Comparison of ENCODE assay signal across 20 cellular contexts in genomic region chr15:66753687-66754377, GRCh38. TPM values are rescaled to one million over a fixed set of nuclear protein-coding genes. Genes with fewer than 3 reads are reported as not detected.
DNase-seq lines count a peak whose midpoint lies in the region; ATAC-seq, FAIRE-seq and TF ChIP-seq lines count a peak whose summit lies in the region.
"Had no signal": no experiment of that assay in that cellular context is flagged by ENCODE, and none has a peak within 500 bp of the region (broad histone marks: within the 10 kb centered on the region; RNA-seq: fewer than 3 reads in every experiment).

No MANE protein-coding gene starts in this region.

- no peak overlapping the region for H3K56ac ChIP-seq in H1 (replicated peaks; ENCODE audit: insufficient read length, low read depth, low read length)

- H3K27ac ChIP-seq in right lobe of liver, result no peak overlapping the region
- H3K27ac ChIP-seq in HepG2 (ENCODE audit: extremely low read length, insufficient read depth, low read length), result no peak overlapping the region
- H3K27ac ChIP-seq in H1 (ENCODE audit: low read depth, low read length), result no peak overlapping the region
- H3K27ac ChIP-seq in esophagus muscularis mucosa (replicated peaks in 1 of 4), result no peak overlapping the region

- peak overlapping the region; percentile 51; the same call in 1 of the 2 replicates for H4K8ac ChIP-seq in H1 (ENCODE audit: extremely low read depth, insufficient read depth, low read length)

- TF ChIP-seq POLR2A in right lobe of liver (IDR thresholded peaks at IDR 0.05), result no peak
- TF ChIP-seq POLR2A in HepG2 (IDR thresholded peaks at IDR 0.05; ENCODE audit: insufficient read depth in 1 of 2, low read depth in 2 of 2, low read length in 2 of 2), result no peak
- TF ChIP-seq POLR2A in H1 (IDR thresholded peaks at IDR 0.05; ENCODE audit: control extremely low read depth in 1 of 2, low read depth in 2 of 2, low read length in 2 of 2), result no peak
- no peak for TF ChIP-seq POLR2A in esophagus muscularis mucosa (IDR thresholded peaks at IDR 0.05; ENCODE audit: low read depth)

- H2BK120ac ChIP-seq in H1 (replicated peaks; ENCODE audit: low read depth, low read length), result no peak overlapping the region

- H3K4me2 ChIP-seq in HepG2 (ENCODE audit: low read depth, low read length) (no peak overlapping the region), H1 (ENCODE audit: insufficient read depth in 1 of 2, low read depth in 2 of 2, low read length in 2 of 2) (no peak overlapping the region)

- H2BK12ac ChIP-seq in H1 (ENCODE audit: low read depth, low read length), result 0 out of 2 replicates have a peak overlapping the region, but pooled peaks have one; percentile 12

- no peaks in the 10 kb centered on the region; the same call in 1 of the 2 replicates for H3K23me2 ChIP-seq in H1 (ENCODE audit: low read depth, low read length)

- H2BK20ac ChIP-seq in H1 (ENCODE audit: low read length), result no peak overlapping the region

- CTCF ChIA-PET in HepG2 (lab: Yijun Ruan, JAX; ENCODE audit: low intra/inter-chr PET ratio, low total read pairs) (no interaction called here), H1 (lab: Charles Lee; ENCODE audit: partially characterized antibody) (interaction anchor here (0.7 to 1.5 kb wide), 3 partner anchors 15 to 97 kb away, joined by 3 to 6 read pairs (median 4); no protein-coding TSS in a partner anchor)
- CTCF ChIA-PET in activated naive CD4-positive, alpha-beta T cell treated with anti-CD3 and anti-CD28 coated beads, Interleukin-2, amount 10 ng/mL, durations not matched to agents 7 days and 5 days (lab: Charles Lee), result interaction anchor here (0.9 kb wide), 1 partner anchor 62 kb away, joined by 3 read pairs; no protein-coding TSS in a partner anchor

- no peaks in the 10 kb centered on the region for H3K9me3 Mint-ChIP-seq in osteocyte (ENCODE audit: unreplicated experiment)
- peaks cover 6% of the 10 kb centered on the region for H3K9me3 Mint-ChIP-seq in activated naive CD4-positive, alpha-beta T cell treated with anti-CD3 and anti-CD28 coated beads, Interleukin-2, amount 10 ng/mL, durations not matched to agents 7 days and 5 days

- no peaks in the 10 kb centered on the region for H3K9me3 ChIP-seq in right lobe of liver
- H3K9me3 ChIP-seq in HepG2 (ENCODE audit: low read length), result peaks cover 10% of the 10 kb centered on the region
- peaks cover 0 to 5% of the 10 kb centered on the region in 2 experiments; a peak in 2 of 4 replicates for H3K9me3 ChIP-seq in H1 (ENCODE audit: insufficient read depth in 2 of 2, low read depth in 1 of 2, low read length in 1 of 2)
- H3K9me3 ChIP-seq in esophagus muscularis mucosa, result peaks cover 0 to 10% (median 7%) of the 10 kb centered on the region in 4 donors

- no peak overlapping the region for H3K4me3 Mint-ChIP-seq in osteocyte (ENCODE audit: unreplicated experiment)
- H3K4me3 Mint-ChIP-seq in activated naive CD4-positive, alpha-beta T cell treated with anti-CD3 and anti-CD28 coated beads, Interleukin-2, amount 10 ng/mL, durations not matched to agents 7 days and 5 days, result no peak overlapping the region
- H3K4me3 Mint-ChIP-seq: CD4-positive, alpha-beta T cell had no signal

- ATAC-seq in right lobe of liver, result no peak
- ATAC-seq in HepG2, result no peak
- ATAC-seq in GM18909 (IDR thresholded peaks at IDR 0.05; ENCODE audit: poor library complexity, unreplicated experiment), result no peak

- no peak overlapping the region for H4K91ac ChIP-seq in H1 (replicated peaks; ENCODE audit: insufficient read length, low read length)

- no peak overlapping the region for H3K4ac ChIP-seq in H1 (replicated peaks; ENCODE audit: insufficient read length, low read depth, low read length)

- H2BK5ac ChIP-seq in H1 (ENCODE audit: low read depth, low read length), result no peak overlapping the region

- no peak overlapping the region for H2AK5ac ChIP-seq in H1 (ENCODE audit: low read depth, low read length)

- H3K4me3 ChIP-seq in right lobe of liver, result no peak overlapping the region
- no peak overlapping the region for H3K4me3 ChIP-seq in HepG2 (replicated peaks in 1 of 3; ENCODE audit: insufficient read depth in 1 of 3, low read depth in 2 of 3, low read length in 3 of 3)
- no peak overlapping the region for H3K4me3 ChIP-seq in H1 (ENCODE audit: extremely low read depth in 1 of 4, insufficient read depth in 2 of 4, low read depth in 3 of 4, low read length in 4 of 4)
- no peak overlapping the region for H3K4me3 ChIP-seq in esophagus muscularis mucosa

- H3K27me3 Mint-ChIP-seq in osteocyte (ENCODE audit: unreplicated experiment), result no peaks in the 10 kb centered on the region
- peaks cover 26% of the 10 kb centered on the region for H3K27me3 Mint-ChIP-seq in activated naive CD4-positive, alpha-beta T cell treated with anti-CD3 and anti-CD28 coated beads, Interleukin-2, amount 10 ng/mL, durations not matched to agents 7 days and 5 days

- peaks cover 10% of the 10 kb centered on the region for H3K36me3 Mint-ChIP-seq in osteocyte (ENCODE audit: unreplicated experiment)
- no peaks in the 10 kb centered on the region for H3K36me3 Mint-ChIP-seq in activated naive CD4-positive, alpha-beta T cell treated with anti-CD3 and anti-CD28 coated beads, Interleukin-2, amount 10 ng/mL, durations not matched to agents 7 days and 5 days

- intact Hi-C loops in right lobe of liver (cut with DNase I), result no loop called here
- intact Hi-C loops in HepG2 (cut with micrococcal nuclease; ENCODE audit: unreplicated experiment), result no loop called here
- intact Hi-C loops in posterior vena cava (cut with DNase I), result no loop called here
- intact Hi-C loops in esophagus muscularis mucosa (cut with DNase I), result no loop called here

- no peak overlapping the region for H3K18ac ChIP-seq in H1 (ENCODE audit: extremely low read depth, low read length)

- H4K5ac ChIP-seq in H1 (ENCODE audit: insufficient read length, low read depth, low read length), result no peak overlapping the region

- H3K23ac ChIP-seq in H1 (ENCODE audit: insufficient read length), result no peak overlapping the region

- peak in 2 of 3 donors; percentile 7 to 35 for DNase-seq in right lobe of liver
- no peak for DNase-seq in HepG2 (ENCODE audit: low spot score)
- DNase-seq in H1 (ENCODE audit: low read depth in 1 of 2, low spot score in 2 of 2), result no peak
- peak; percentile 43 for DNase-seq in posterior vena cava (ENCODE audit: low spot score)
- no peak for DNase-seq in osteocyte (ENCODE audit: extremely low spot score, unreplicated experiment)
- no peak for DNase-seq in esophagus muscularis mucosa (ENCODE audit: extremely low spot score)
- DNase-seq in activated naive CD4-positive, alpha-beta T cell treated with anti-CD3 and anti-CD28 coated beads, Interleukin-2, amount 10 ng/mL, durations not matched to agents 7 days and 5 days, result no peak
- DNase-seq: AML-193; CD4-positive, alpha-beta T cell; GF-D8; Karpas-422; MM.1S; NCI-H1105; NCI-H1694 treated with DMSO at 0.1 percent for 48 hours; NCI-H345; NCI-H69; NK-92 treated with Interleukin-12 subunit alpha and Interleukin-12 subunit beta, amount 100 ng/mL, for 24 hours; OCI-M1 had no signal

- no peak overlapping the region for H2BK15ac ChIP-seq in H1 (ENCODE audit: low read length)

- H3K79me2 ChIP-seq in HepG2 (ENCODE audit: insufficient read depth, low read length), result no peaks in the 10 kb centered on the region
- no peaks in the 10 kb centered on the region for H3K79me2 ChIP-seq in H1 (ENCODE audit: control insufficient read depth in 1 of 2, insufficient read depth in 2 of 2, low read length in 2 of 2)

- no peaks in the 10 kb centered on the region for H3K27me3 ChIP-seq in right lobe of liver
- H3K27me3 ChIP-seq in HepG2 (ENCODE audit: control insufficient read depth in 1 of 2, insufficient read depth in 2 of 2, low read length in 2 of 2), result no peaks in the 10 kb centered on the region
- H3K27me3 ChIP-seq in H1 (replicated peaks in 1 of 4; ENCODE audit: control insufficient read depth in 3 of 4, extremely low read depth in 1 of 4, insufficient read depth in 3 of 4, low read length in 3 of 4), result no peaks in the 10 kb centered on the region; a peak in 1 of 7 replicates
- H3K27me3 ChIP-seq in esophagus muscularis mucosa, result no peaks in the 10 kb centered on the region

- POLR2A ChIA-PET in HepG2 (lab: Yijun Ruan, JAX), result no interaction called here
- POLR2A ChIA-PET in H1 (lab: Charles Lee; ENCODE audit: partially characterized antibody), result no interaction called here

- H3K9ac ChIP-seq in HepG2 (ENCODE audit: insufficient read depth, low read depth, low read length) (no peak overlapping the region), H1 (replicated peaks in 1 of 4; ENCODE audit: extremely low read depth in 1 of 4, low read depth in 3 of 4, low read length in 3 of 4) (no peak overlapping the region)

- no TSS peak for BruUV-seq in HepG2 (replicated peaks; lab: Mats Ljungman, UMichigan)

- H3K27ac Mint-ChIP-seq in osteocyte (ENCODE audit: unreplicated experiment), result no peak overlapping the region
- no peak overlapping the region for H3K27ac Mint-ChIP-seq in activated naive CD4-positive, alpha-beta T cell treated with anti-CD3 and anti-CD28 coated beads, Interleukin-2, amount 10 ng/mL, durations not matched to agents 7 days and 5 days
- H3K27ac Mint-ChIP-seq: CD4-positive, alpha-beta T cell had no signal

- H4K20me1 ChIP-seq in HepG2 (ENCODE audit: insufficient read depth, low read length) (no peaks in the 10 kb centered on the region), H1 (replicated peaks in 1 of 2; ENCODE audit: control insufficient read depth in 1 of 2, insufficient read depth in 2 of 2, low read length in 2 of 2) (no peaks in the 10 kb centered on the region)

- H2AFZ ChIP-seq in HepG2 (ENCODE audit: low read length), result no peak overlapping the region
- no peak overlapping the region for H2AFZ ChIP-seq in H1 (ENCODE audit: low read length)

- no peaks in the 10 kb centered on the region for H3K36me3 ChIP-seq in right lobe of liver
- H3K36me3 ChIP-seq in HepG2 (replicated peaks in 1 of 2; ENCODE audit: control insufficient read depth in 1 of 2, insufficient read depth in 2 of 2, low read length in 2 of 2), result no peaks in the 10 kb centered on the region
- H3K36me3 ChIP-seq in H1 (ENCODE audit: control insufficient read depth in 2 of 4, insufficient read depth in 4 of 4, low read length in 3 of 4), result peaks cover 0 to 3% (median 1%) of the 10 kb centered on the region in 4 experiments; a peak in 3 of 8 replicates
- H3K36me3 ChIP-seq in esophagus muscularis mucosa, result peaks cover 0 to 8% (median 0%) of the 10 kb centered on the region in 4 donors

- in situ Hi-C loops in HepG2 (cut with HindIII; ENCODE audit: extremely low pct_ligation_motif_present, low pct_unique_long_range_greater_than_20kb), result no loop called here

- peaks cover 0 to 8% (median 4%) of the 10 kb centered on the region in 4 donors for H3K4me1 ChIP-seq in right lobe of liver
- peaks cover 36% of the 10 kb centered on the region for H3K4me1 ChIP-seq in HepG2 (ENCODE audit: insufficient read depth, low read length)
- H3K4me1 ChIP-seq in H1 (replicated peaks in 1 of 4; ENCODE audit: control insufficient read depth in 3 of 4, insufficient read depth in 4 of 4, low read length in 3 of 4), result peaks cover 2 to 18% (median 10%) of the 10 kb centered on the region in 4 experiments; a peak in 6 of 7 replicates
- H3K4me1 ChIP-seq in esophagus muscularis mucosa, result peaks cover 27 to 54% (median 42%) of the 10 kb centered on the region in 4 donors

- FAIRE-seq in HepG2 (lab: Jason Lieb, UNC), result no peak
- no peak for FAIRE-seq in H1 (lab: Jason Lieb, UNC)
- FAIRE-seq: H54 had no signal

- H3K4me1 Mint-ChIP-seq in osteocyte (ENCODE audit: unreplicated experiment), result peaks cover 61% of the 10 kb centered on the region
- H3K4me1 Mint-ChIP-seq in activated naive CD4-positive, alpha-beta T cell treated with anti-CD3 and anti-CD28 coated beads, Interleukin-2, amount 10 ng/mL, durations not matched to agents 7 days and 5 days, result peaks cover 7% of the 10 kb centered on the region

- WGBS in right lobe of liver (ENCODE audit: insufficient coverage, low coverage, low lambda C conversion rate, missing lambda C conversion rate), result 67% methylated on average over 7 of the region's 7 CpGs
- 96% methylated on average over 7 of the region's 7 CpGs for WGBS in HepG2 (ENCODE audit: low lambda C conversion rate)
- WGBS in H1 (ENCODE audit: extremely low coverage in 1 of 2, insufficient coverage in 1 of 2, insufficient read length in 1 of 2, insufficient replicate concordance in 2 of 2, low coverage in 1 of 2, low lambda C conversion rate in 2 of 2, missing lambda C conversion rate in 1 of 2), 2 experiments, result 94% methylated on average over 7 of the region's 7 CpGs; no CpG with 5 or more reads in 1 of the 2 experiments
- 64% methylated on average over 7 of the region's 7 CpGs for WGBS in esophagus muscularis mucosa

- TF ChIP-seq EP300 in HepG2 (IDR thresholded peaks at IDR 0.05; ENCODE audit: low read depth in 2 of 2, low read length in 2 of 2) (no peak), HepG2 (CRISPR knock-in tag; IDR thresholded peaks at IDR 0.05; ENCODE audit: borderline replicate concordance) (no peak), H1 (IDR thresholded peaks at IDR 0.05; ENCODE audit: borderline replicate concordance in 1 of 2, low read depth in 2 of 2, low read length in 2 of 2) (no peak), esophagus muscularis mucosa (IDR thresholded peaks at IDR 0.05) (no peak)

- no peak for TF ChIP-seq RAD21 in HepG2 (CRISPR knock-in tag; IDR thresholded peaks at IDR 0.05)
- TF ChIP-seq RAD21 in H1 (IDR thresholded peaks at IDR 0.05 in 1 of 2, conservative IDR thresholded peaks at IDR 0.05 in 1 of 2; ENCODE audit: low read depth in 2 of 2, low read length in 2 of 2), result no peak

- TF ChIP-seq CTCF in right lobe of liver (IDR thresholded peaks at IDR 0.05) (no peak), HepG2 (CRISPR knock-in tag; IDR thresholded peaks at IDR 0.05) (no peak), H1 (IDR thresholded peaks at IDR 0.05; ENCODE audit: control extremely low read depth in 1 of 3, insufficient read depth in 1 of 3, low read depth in 1 of 3, low read length in 3 of 3) (no peak), osteocyte (IDR thresholded peaks at IDR 0.05) (no peak), esophagus muscularis mucosa (IDR thresholded peaks at IDR 0.05) (no peak)

- H3K14ac ChIP-seq in H1 (ENCODE audit: insufficient read length), result no peak overlapping the region

- no peaks in the 10 kb centered on the region for H3K79me1 ChIP-seq in H1 (ENCODE audit: low read depth, low read length)

RNA-seq across cellular contexts. Expression of gene SMAD6, which starts 51.8 kb away (rescaled TPM):
- total RNA-seq in right lobe of liver, result 10 to 100 TPM; 10.5 to 17.2 (median 12.3) TPM
- total RNA-seq in HepG2 (2016; rRNA removed; fragmentation: Illumina TruSeq; extraction: Trizol), result 2.6 and 4.4 TPM in 2 replicates
- 0.79 and 0.91 TPM in 2 replicates for total RNA-seq in HepG2 (2016; cell fraction: cytosol; rRNA removed; fragmentation: Illumina TruSeq; extraction: Trizol; ENCODE audit: low read depth)
- total RNA-seq in HepG2 (2016; cell fraction: insoluble cytoplasmic fraction; rRNA removed; fragmentation: Illumina TruSeq; extraction: Trizol), result 2.3 and 4.5 TPM in 2 replicates
- total RNA-seq in HepG2 (2016; cell fraction: membrane; rRNA removed; fragmentation: Illumina TruSeq; extraction: Trizol), result 2.0 and 2.2 TPM in 2 replicates
- total RNA-seq in HepG2 (2016; cell fraction: nucleus; rRNA removed; fragmentation: Illumina TruSeq; extraction: Trizol), result 7.0 and 9.1 TPM in 2 replicates
- 3.1 and 3.3 TPM in 2 replicates for polyA plus RNA-seq in HepG2 (2011; rRNA removed)
- 1.3 and 2.9 TPM in 2 replicates for polyA plus RNA-seq in HepG2 (2011; cell fraction: cytosol; rRNA removed)
- polyA plus RNA-seq in HepG2 (2011; cell fraction: nucleus; rRNA removed), result 6.7 and 14.1 TPM in 2 replicates
- polyA plus RNA-seq in HepG2 (2012), result 3.3 and 3.9 TPM in 2 replicates
- polyA plus RNA-seq in HepG2 (2016; cell fraction: cytosol; fragmentation: Illumina TruSeq; extraction: Trizol; ENCODE audit: low read depth), result 1.1 and 2.0 TPM in 2 replicates
- 2.3 and 2.9 TPM in 2 replicates for polyA plus RNA-seq in HepG2 (2016; cell fraction: insoluble cytoplasmic fraction; fragmentation: Illumina TruSeq; extraction: Trizol; ENCODE audit: low read depth)
- polyA plus RNA-seq in HepG2 (2016; cell fraction: membrane; fragmentation: Illumina TruSeq; extraction: Trizol; ENCODE audit: low read depth), result 1.5 and 2.1 TPM in 2 replicates
- 7.1 and 8.1 TPM in 2 replicates for polyA plus RNA-seq in HepG2 (2016; cell fraction: nucleus; fragmentation: Illumina TruSeq; extraction: Trizol; ENCODE audit: insufficient read depth, low read depth)
- 19.3 and 109 TPM in 2 replicates for polyA minus RNA-seq in HepG2 (2011; rRNA and poly(A)+ RNA removed; ENCODE audit: low replicate concordance)
- 5.3 and 5.6 TPM in 2 replicates for polyA minus RNA-seq in HepG2 (2011; cell fraction: cytosol; rRNA and poly(A)+ RNA removed)
- polyA minus RNA-seq in HepG2 (2011; cell fraction: nucleus; rRNA and poly(A)+ RNA removed), result 11.7 and 25.1 TPM in 2 replicates
- total RNA-seq in H1 (2021; fragmentation: NEBNext Ultra II Directional; extraction: Animal tissue kit (Norgen Biotek cat#: 25700)), result 7.0 and 7.6 TPM in 2 replicates
- 1.8 and 3.4 TPM in 2 replicates for polyA plus RNA-seq in H1 (2011; rRNA removed)
- polyA plus RNA-seq in H1 (2011; cell fraction: cytosol; rRNA removed), result 2.6 TPM
- polyA plus RNA-seq in H1 (2011; cell fraction: nucleus; rRNA removed), result 11.4 TPM
- 2.9 to 3.9 TPM (median 3.1 TPM) in 4 replicates for polyA plus RNA-seq in H1 (2012, experiment 1 of 2)
- 2.1 TPM for polyA plus RNA-seq in H1 (2012, experiment 2 of 2)
- polyA plus RNA-seq in H1 (2013, experiment 1 of 2), result 1.9 TPM
- polyA plus RNA-seq in H1 (2013, experiment 2 of 2), result 2.1 TPM
- polyA minus RNA-seq in H1 (2011; rRNA and poly(A)+ RNA removed), result 3.9 and 6.1 TPM in 2 replicates
- 6.3 TPM for polyA minus RNA-seq in H1 (2011; cell fraction: cytosol; rRNA and poly(A)+ RNA removed)
- polyA minus RNA-seq in H1 (2011; cell fraction: nucleus; rRNA and poly(A)+ RNA removed), result 12.2 TPM
- total RNA-seq in posterior vena cava, result 10 to 100 TPM; 17.4 to 18.4 TPM
- total RNA-seq in osteocyte, result 14.6 and 17.5 TPM in 2 replicates
- total RNA-seq in esophagus muscularis mucosa, result 10 to 100 TPM in 3 of 4 donors, 1 to 10 TPM in 1; 9.4 to 18.9 (median 14.3) TPM

Comparison
In these comparisons a context has a peak if more than half of its experiments do, and no peak if none do; other contexts are left out.
1. DNase-seq: peak in right lobe of liver (2 of 3) and posterior vena cava (single experiment); none in HepG2 (single experiment), H1 (0 of 2), osteocyte (single experiment), esophagus muscularis mucosa (single experiment) and activated naive CD4-positive, alpha-beta T cell treated with anti-CD3 and anti-CD28 coated beads, Interleukin-2, amount 10 ng/mL, durations not matched to agents 7 days and 5 days (single experiment).